30 cellular contexts compared by ENCODE assay signal in genomic region chr7:77550586-77550985, GRCh38. TPM values are rescaled to one million over a fixed set of nuclear protein-coding genes. Genes with fewer than 3 reads are reported as not detected.
DNase-seq lines count a peak whose midpoint lies in the region; ATAC-seq, FAIRE-seq and TF ChIP-seq lines count a peak whose summit lies in the region.
"Had no signal": no experiment of that assay in that cellular context is flagged by ENCODE, and none has a peak within 500 bp of the region (broad histone marks: within the 10 kb centered on the region; RNA-seq: fewer than 3 reads in every experiment).

No MANE protein-coding gene starts in this region.

- TF ChIP-seq CTCF in AG09319 (IDR thresholded peaks at IDR 0.05; ENCODE audit: low read depth, low read length) (no peak), HFFc6 (IDR thresholded peaks at IDR 0.05) (0 out of 2 replicates have a peak, but pooled peaks have one; percentile 13)

- peaks cover 17% of the 10 kb centered on the region for H3K36me3 Mint-ChIP-seq in HFFc6 (ENCODE audit: low read depth)
- H3K36me3 Mint-ChIP-seq: CD4-positive, CD25-positive, alpha-beta regulatory T cell; stimulated activated effector memory CD8-positive, alpha-beta T cell treated with anti-CD3 and anti-CD28 coated beads, Interleukin-12 subunit alpha, Interleukin-12 subunit beta, amount 100 ng/mL, for 72 hours had no signal

- no peaks in the 10 kb centered on the region; the same call in 1 of the 2 replicates for H3K27me3 Mint-ChIP-seq in HFFc6 (ENCODE audit: insufficient read depth)
- H3K27me3 Mint-ChIP-seq: activated naive CD4-positive, alpha-beta T cell treated with anti-CD3 and anti-CD28 coated beads, Interleukin-2, amount 50 U/mL, for 24 hours had no signal

- no peak for ATAC-seq in HG03442 (IDR thresholded peaks at IDR 0.05; ENCODE audit: unreplicated experiment)
- ATAC-seq: stimulated activated effector memory CD8-positive, alpha-beta T cell treated with anti-CD3 and anti-CD28 coated beads, Interleukin-12 subunit alpha, Interleukin-12 subunit beta, amount 100 ng/mL, for 72 hours; WTC11 had no signal

- H3K4me1 ChIP-seq in small intestine (ENCODE audit: control insufficient read depth in 2 of 2, insufficient read depth in 1 of 2, low read depth in 1 of 2, low read length in 1 of 2): no peaks in the 10 kb centered on the region

- 63 to 91% (median 86%) methylated on average over 3 of the region's 3 CpGs for WGBS in small intestine, 3 donors

- H3K4me3 Mint-ChIP-seq in HFFc6: no peak overlapping the region
- H3K4me3 Mint-ChIP-seq: activated naive CD4-positive, alpha-beta T cell treated with anti-CD3 and anti-CD28 coated beads, Interleukin-2, amount 50 U/mL, for 24 hours; activated T-helper 1 cell treated with anti-CD3 and anti-CD28 coated beads, Interleukin-12 subunit alpha, Interleukin-12 subunit beta, Interleukin-2, Interleukin-4 antibody, amounts not matched to agents 30 ng/mL and 10 ng/mL and 1 ng/mL, durations not matched to agents 14 hours and 24 hours and 36 hours; CD4-positive, CD25-positive, alpha-beta regulatory T cell; stimulated activated effector memory CD8-positive, alpha-beta T cell treated with anti-CD3 and anti-CD28 coated beads, Interleukin-12 subunit alpha, Interleukin-12 subunit beta, amount 100 ng/mL, for 72 hours; WTC11 had no signal

- peaks cover 85% of the 10 kb centered on the region for H3K4me1 Mint-ChIP-seq in HFFc6 (ENCODE audit: low read depth)

- no peak overlapping the region for H3K4me3 ChIP-seq in small intestine (ENCODE audit: low read depth in 1 of 2, low read length in 2 of 2)
- H3K4me3 ChIP-seq: PC-9, smooth muscle cell had no signal

- H3K27ac Mint-ChIP-seq in HFFc6: peak overlapping the region; percentile 50; the same call in 1 of the 2 replicates
- H3K27ac Mint-ChIP-seq: activated naive CD4-positive, alpha-beta T cell treated with anti-CD3 and anti-CD28 coated beads, Interleukin-2, amount 50 U/mL, for 24 hours; activated T-helper 1 cell treated with anti-CD3 and anti-CD28 coated beads, Interleukin-12 subunit alpha, Interleukin-12 subunit beta, Interleukin-2, Interleukin-4 antibody, amounts not matched to agents 30 ng/mL and 10 ng/mL and 1 ng/mL, durations not matched to agents 14 hours and 24 hours and 36 hours; CD4-positive, CD25-positive, alpha-beta regulatory T cell; stimulated activated effector memory CD8-positive, alpha-beta T cell treated with anti-CD3 and anti-CD28 coated beads, Interleukin-12 subunit alpha, Interleukin-12 subunit beta, amount 100 ng/mL, for 72 hours had no signal

- H3K9me3 ChIP-seq in small intestine (ENCODE audit: control insufficient read depth, low read depth): no peaks in the 10 kb centered on the region

- peaks cover 0 to 2% of the 10 kb centered on the region in 2 donors for H3K36me3 ChIP-seq in small intestine (ENCODE audit: control insufficient read depth in 2 of 2, insufficient read depth in 2 of 2, low read length in 2 of 2)

- no peaks in the 10 kb centered on the region for H3K9me3 Mint-ChIP-seq in HFFc6
- H3K9me3 Mint-ChIP-seq: activated naive CD4-positive, alpha-beta T cell treated with anti-CD3 and anti-CD28 coated beads, Interleukin-2, amount 50 U/mL, for 24 hours; stimulated activated effector memory CD8-positive, alpha-beta T cell treated with anti-CD3 and anti-CD28 coated beads, Interleukin-12 subunit alpha, Interleukin-12 subunit beta, amount 100 ng/mL, for 72 hours; WTC11 had no signal

- H3K27ac ChIP-seq in small intestine (ENCODE audit: low read depth in 1 of 2, low read length in 1 of 2): no peak overlapping the region
- H3K27ac ChIP-seq: KMS-11 had no signal

- no peak for FAIRE-seq in small intestine (lab: Jason Lieb, UNC)
- FAIRE-seq: D721Med had no signal

- peak; percentile 60 for DNase-seq in AG09319 (ENCODE audit: extremely low read depth, low read depth)
- DNase-seq in HFFc6: peak; percentile 65
- peak; percentile 80 for DNase-seq in fibroblast of gingiva (ENCODE audit: low read depth)
- DNase-seq in non-pigmented ciliary epithelial cell (ENCODE audit: low read depth): peak; percentile 42
- no peak for DNase-seq in small intestine
- DNase-seq in activated gamma-delta T cell treated with Interleukin-2 at 50 U/mL for 16 hours: no peak
- no peak for DNase-seq in SIG-M5 treated with dmso at 0.1 percent for 504 hours (lab: John Stamatoyannopoulos, UW; ENCODE audit: unreplicated experiment)
- DNase-seq: anterior cingulate cortex; CD4-positive, CD25-positive, alpha-beta regulatory T cell; effector CD8-positive, alpha-beta T cell; erythroblast; glutamatergic neuron; GOT3; mammary epithelial cell; NCI-H1436 treated with DMSO at 0.1 percent for 48 hours; NCI-H2107; NCI-H510A; PC-9; SHP77 treated with DMSO at 0.1 percent for 48 hours; stimulated activated CD4-positive, alpha-beta T cell treated with anti-CD3 and anti-CD28 coated beads, Interleukin-2, amount 100 ng/mL, for 48 hours; SW 1271; T1000 had no signal

- H3K27me3 ChIP-seq in small intestine (ENCODE audit: control insufficient read depth in 2 of 2, insufficient read depth in 2 of 2, low read length in 2 of 2): no peaks in the 10 kb centered on the region

RNA-seq across cellular contexts. Expression of gene PTPN12, which starts 13.5 kb away (rescaled TPM):
- total RNA-seq in HFFc6 (2021; fragmentation: NEBNext Ultra II Directional; extraction: Animal tissue kit (Norgen Biotek cat#: 25700)): 10 to 100 TPM; 50.7 to 62.1 (median 56.4) TPM
- 10 to 100 TPM; 14.3 to 27.8 (median 15.9) TPM for polyA plus RNA-seq in small intestine

Comparison
In these comparisons a context has a peak if more than half of its experiments do, and no peak if none do; other contexts are left out.
1. DNase-seq: peak in AG09319 (single experiment), HFFc6 (single experiment), fibroblast of gingiva (single experiment) and non-pigmented ciliary epithelial cell (single experiment); none in small intestine (single experiment), activated gamma-delta T cell treated with Interleukin-2 at 50 U/mL for 16 hours (single experiment) and SIG-M5 treated with dmso at 0.1 percent for 504 hours (single experiment).